Comparison of ENCODE assay signal across 10 cellular contexts in genomic region chr14:50871914-50872732, GRCh38. TPM values are rescaled to one million over a fixed set of nuclear protein-coding genes. Genes with fewer than 3 reads are reported as not detected.
DNase-seq lines count a peak whose midpoint lies in the region; ATAC-seq, FAIRE-seq and TF ChIP-seq lines count a peak whose summit lies in the region.
"Had no signal": no experiment of that assay in that cellular context is flagged by ENCODE, and none has a peak within 500 bp of the region (broad histone marks: within the 10 kb centered on the region; RNA-seq: fewer than 3 reads in every experiment).

Gene ABHD12B, plus strand, starts transcription at chr14:50872053. Its CDS starts 122 bp downstream, at chr14:50872175.

- no peak within 1 kb of the TSS for H3K9ac ChIP-seq in skeletal muscle satellite cell (ENCODE audit: low read depth, low read length)
- no peak within 1 kb of the TSS for H3K9ac ChIP-seq in kidney (ENCODE audit: low read length in 2 of 2)

- FAIRE-seq in kidney (lab: Jason Lieb, UNC): no peak

- H4K20me1 ChIP-seq in GM23338 (replicated peaks; ENCODE audit: insufficient read depth): no peaks in the 10 kb centered on the region

- H3K9me2 ChIP-seq in GM23338 (ENCODE audit: insufficient read depth): no peaks in the 10 kb centered on the region

- H3K36me3 Mint-ChIP-seq in GM23338 (ENCODE audit: low read depth): no peaks in the 10 kb centered on the region

- ATAC-seq in GM23338: peak; percentile 91
- no peak for ATAC-seq in HG02571 (IDR thresholded peaks at IDR 0.05; ENCODE audit: unreplicated experiment)
- ATAC-seq in HG02678 (IDR thresholded peaks at IDR 0.05; ENCODE audit: unreplicated experiment): no peak

- H3K27ac ChIP-seq in GM23338 (ENCODE audit: low read depth) (no peak within 1 kb of the TSS), caudate nucleus (ENCODE audit: low read depth, low read length) (peak within 1 kb of the TSS; percentile 68), kidney (ENCODE audit: low read depth in 2 of 2, low read length in 2 of 2) (no peak within 1 kb of the TSS)
- H3K27ac ChIP-seq: SK-N-MC had no signal

- no peaks in the 10 kb centered on the region for H3K79me2 ChIP-seq in GM23338 (replicated peaks; ENCODE audit: insufficient read depth)

- H3F3A ChIP-seq in GM23338 (replicated peaks; ENCODE audit: low read depth): 0 out of 2 replicates have a peak, but pooled peaks cover 7% of the 10 kb centered on the region

- H3K4me3 ChIP-seq in GM23338 (peak within 1 kb of the TSS; percentile 55), kidney epithelial cell (ENCODE audit: low read depth, low read length) (peak within 1 kb of the TSS; percentile 23), skeletal muscle satellite cell (ENCODE audit: low read length) (peak within 1 kb of the TSS; percentile 52), kidney (ENCODE audit: low read length in 2 of 2) (no peak within 1 kb of the TSS)
- H3K4me3 ChIP-seq: SK-N-MC had no signal

- peak within 1 kb of the TSS; percentile 83 for H2AFZ ChIP-seq in GM23338

- H3K4me2 ChIP-seq in GM23338 (peak within 1 kb of the TSS; percentile 82), skeletal muscle satellite cell (ENCODE audit: low read length) (peak within 1 kb of the TSS; percentile 73)

- H3K27me3 ChIP-seq in GM23338 (ENCODE audit: insufficient read depth) (peaks cover 39% of the 10 kb centered on the region), kidney epithelial cell (ENCODE audit: control insufficient read depth, insufficient read depth, low read length) (peaks cover 11% of the 10 kb centered on the region), skeletal muscle satellite cell (ENCODE audit: control insufficient read depth, insufficient read depth, low read length) (peaks cover 90% of the 10 kb centered on the region)

- peaks cover 17% of the 10 kb centered on the region for H3K4me1 Mint-ChIP-seq in GM23338

- H3K36me3 ChIP-seq in GM23338 (ENCODE audit: insufficient read depth) (no peaks in the 10 kb centered on the region), kidney epithelial cell (ENCODE audit: control insufficient read depth, insufficient read depth, low read length) (no peaks in the 10 kb centered on the region), skeletal muscle satellite cell (ENCODE audit: insufficient read depth, low read length) (no peaks in the 10 kb centered on the region), kidney (ENCODE audit: control insufficient read depth in 1 of 2, insufficient read depth in 2 of 2, low read length in 2 of 2) (no peaks in the 10 kb centered on the region)

- H3K27me3 Mint-ChIP-seq in GM23338 (ENCODE audit: insufficient read depth, low read depth, poor library complexity): peaks cover 17% of the 10 kb centered on the region

- no peaks in the 10 kb centered on the region for H3K9me3 Mint-ChIP-seq in GM23338

- H3K27ac Mint-ChIP-seq in GM23338: no peak within 1 kb of the TSS

- TF ChIP-seq CTCF in GM23338 (conservative IDR thresholded peaks at IDR 0.05; ENCODE audit: low read depth in 2 of 2) (no peak), kidney epithelial cell (IDR thresholded peaks at IDR 0.05; ENCODE audit: insufficient read depth, low read length, poor library complexity, severe bottlenecking) (no peak), kidney (IDR thresholded peaks at IDR 0.05; ENCODE audit: borderline replicate concordance, extremely low read depth, insufficient read depth) (no peak)

- peaks cover 13% of the 10 kb centered on the region for H3K4me1 ChIP-seq in GM23338 (ENCODE audit: insufficient read depth)
- no peaks in the 10 kb centered on the region for H3K4me1 ChIP-seq in skeletal muscle satellite cell (ENCODE audit: control insufficient read depth, insufficient read depth, low read length)
- H3K4me1 ChIP-seq in kidney (ENCODE audit: control insufficient read depth in 1 of 2, insufficient read depth in 1 of 2, low read depth in 1 of 2, low read length in 2 of 2): no peaks in the 10 kb centered on the region

- H3K4me3 Mint-ChIP-seq in GM23338: peak within 1 kb of the TSS; percentile 59

- intact Hi-C loops in kidney (cut with DNase I): no loop called here

- H3K9me3 ChIP-seq in skeletal muscle satellite cell (replicated peaks; ENCODE audit: low read length): no peaks in the 10 kb centered on the region
- no peaks in the 10 kb centered on the region for H3K9me3 ChIP-seq in kidney (ENCODE audit: control insufficient read depth in 1 of 2, low read length in 2 of 2)

- DNase-seq in GM23338 (ENCODE audit: low spot score): peak; percentile 52
- DNase-seq in caudate nucleus (lab: John Stamatoyannopoulos, UW): peak in 4 of 61 donors; percentile 13 to 36 (median 22)
- no peak for DNase-seq in kidney epithelial cell (ENCODE audit: low read depth)
- no peak for DNase-seq in kidney
- no peak for DNase-seq in central memory CD4-positive, alpha-beta T cell
- DNase-seq: NCI-H1694 had no signal

TF ChIP-seq in GM23338, 12 proteins besides CTCF, POLR2A, EP300 and RAD21 (continues in another document):
- TF ChIP-seq ETS1 (IDR thresholded peaks at IDR 0.05) (no peak), JUNB (IDR thresholded peaks at IDR 0.05; ENCODE audit: unreplicated experiment) (no peak), EZH2 (IDR thresholded peaks at IDR 0.05; ENCODE audit: low read depth, unreplicated experiment) (no peak), ZNF114 (CRISPR knock-in tag; IDR thresholded peaks at IDR 0.05) (no peak), REST (IDR thresholded peaks at IDR 0.05; ENCODE audit: unreplicated experiment) (no peak), EZH2phosphoT487 (IDR thresholded peaks at IDR 0.05; ENCODE audit: unreplicated experiment) (no peak), STAT1 (IDR thresholded peaks at IDR 0.05; ENCODE audit: unreplicated experiment) (no peak)

RNA-seq across cellular contexts. Expression of gene ABHD12B, which starts in this region (rescaled TPM):
- total RNA-seq in GM23338 (2014; rRNA removed; shearing (Covaris generic)): 9.0 and 13.4 TPM in 2 replicates
- polyA plus RNA-seq in GM23338 (2016; fragmentation: Nextera tagmentation; extraction: Ambion mirVana): 52.8 and 56.9 TPM in 2 replicates
- not detected in 2 replicates for total RNA-seq in kidney epithelial cell
- not detected in 2 replicates for total RNA-seq in skeletal muscle satellite cell (2012; rRNA removed)
- total RNA-seq in kidney: not detected
- polyA plus RNA-seq in kidney (ENCODE audit: insufficient read depth, low read depth, low replicate concordance): 0.88 TPM

Comparison
In these comparisons a context has a peak if more than half of its experiments do, and no peak if none do; other contexts are left out.
1. RNA of gene ABHD12B (polyA plus RNA-seq): 52.8 to 56.9 TPM in GM23338; 0.88 TPM in kidney (single experiment); every median in the first group is over 10 times any median in the second.
2. H3K4me3 ChIP-seq: peak in GM23338 (single experiment), kidney epithelial cell (single experiment) and skeletal muscle satellite cell (single experiment); none in kidney (0 of 2).